Comparison of ENCODE assay signal across 2 cellular contexts in genomic region chr5:128503727-128504126, GRCh38. TPM values are rescaled to one million over a fixed set of nuclear protein-coding genes. Genes with fewer than 3 reads are reported as not detected.
"Had no signal": no experiment of that assay in that cellular context is flagged by ENCODE, and none has a peak within 500 bp of the region (broad histone marks: within the 10 kb centered on the region; RNA-seq: fewer than 3 reads in every experiment).

No MANE protein-coding gene starts in this region.

RNA-seq across cellular contexts. Expression of gene FBN2, which starts 34.3 kb away (rescaled TPM):
- total RNA-seq: HepG2 had no signal
- polyA plus RNA-seq: HepG2, IgD-negative memory B cell had no signal
